ENCODE assay signal across 24 cellular contexts in the genomic region with DNA sequence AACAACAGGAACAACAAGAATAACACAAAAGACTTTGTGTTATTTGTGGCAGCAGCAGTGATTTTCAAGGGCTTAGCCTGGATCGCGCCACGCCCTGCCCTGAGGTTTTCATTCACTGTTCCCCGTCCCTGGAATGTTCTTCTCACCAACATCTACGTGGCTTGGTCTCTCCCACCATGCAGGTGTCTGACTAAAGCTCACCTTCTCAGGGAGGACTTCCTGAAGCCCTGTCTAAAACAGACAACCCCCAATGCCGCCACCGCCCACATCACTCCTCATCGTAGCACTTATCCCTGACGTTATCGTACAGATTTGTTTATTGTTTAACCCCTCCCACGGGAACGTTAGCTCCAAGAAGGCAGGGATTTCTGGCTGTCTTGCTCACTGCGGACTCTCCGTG.
"Had no signal": no experiment of that assay in that cellular context is flagged by ENCODE, and none has a peak within 500 bp of the region (broad histone marks: within the 10 kb centered on the region; RNA-seq: fewer than 3 reads in every experiment).

No MANE protein-coding gene starts in this region.

- H3K27ac ChIP-seq: adrenal gland, ascending aorta, coronary artery, heart left ventricle, left ventricle myocardium inferior, neutrophil, right lobe of liver, stomach, thyroid gland, upper lobe of right lung had no signal

- DNase-seq: activated B cell treated with CpG ODN at 0.5 μM for 24 hours; activated CD4-positive, alpha-beta T cell treated with anti-CD3 and anti-CD28 coated beads for 36 hours; activated naive CD4-positive, alpha-beta T cell; activated naive CD8-positive, alpha-beta T cell treated with anti-CD3 and anti-CD28 coated beads for 36 hours; activated T-cell treated with anti-CD3 and anti-CD28 coated beads for 4 hours; activated T-cell treated with anti-CD3 and anti-CD28 coated beads, Interleukin-2, amount 50 U/mL, for 72 hours; adrenal gland; dorsolateral prefrontal cortex; effector memory CD4-positive, alpha-beta T cell; foreskin fibroblast; heart left ventricle; left ventricle myocardium inferior; nephron progenitor cell; right lobe of liver; stimulated activated CD4-positive, alpha-beta T cell treated with anti-CD3 and anti-CD28 coated beads, Interleukin-4, amount 100 ng/mL, for 24 hours; stomach; T-helper 1 cell; thyroid gland; upper lobe of right lung had no signal

- H3K4me1 ChIP-seq: adrenal gland, ascending aorta, heart left ventricle, left ventricle myocardium inferior, right lobe of liver, stomach, thyroid gland, upper lobe of right lung had no signal

- H3K4me3 ChIP-seq: adrenal gland, ascending aorta, coronary artery, dorsolateral prefrontal cortex, heart left ventricle, left ventricle myocardium inferior, lung, right lobe of liver, stomach, thyroid gland, upper lobe of right lung had no signal

- ATAC-seq: activated CD4-positive, alpha-beta T cell treated with anti-CD3 and anti-CD28 coated beads for 36 hours; activated T-cell treated with anti-CD3 and anti-CD28 coated beads, Interleukin-2, amount 50 U/mL, for 72 hours; heart left ventricle; right lobe of liver; stimulated activated effector memory CD8-positive, alpha-beta T cell treated with anti-CD3 and anti-CD28 coated beads, Interleukin-12 subunit alpha, Interleukin-12 subunit beta, amount 100 ng/mL, for 72 hours; upper lobe of right lung had no signal

- H3K9me3 ChIP-seq: adrenal gland, ascending aorta, heart left ventricle, left ventricle myocardium inferior, neutrophil, right lobe of liver, stomach, thyroid gland, upper lobe of right lung had no signal

- H3K27me3 ChIP-seq: adrenal gland, ascending aorta, dorsolateral prefrontal cortex, heart left ventricle, neutrophil, right lobe of liver, stomach, thyroid gland, upper lobe of right lung had no signal
